19 cellular contexts compared by ENCODE assay signal in the genomic region with DNA sequence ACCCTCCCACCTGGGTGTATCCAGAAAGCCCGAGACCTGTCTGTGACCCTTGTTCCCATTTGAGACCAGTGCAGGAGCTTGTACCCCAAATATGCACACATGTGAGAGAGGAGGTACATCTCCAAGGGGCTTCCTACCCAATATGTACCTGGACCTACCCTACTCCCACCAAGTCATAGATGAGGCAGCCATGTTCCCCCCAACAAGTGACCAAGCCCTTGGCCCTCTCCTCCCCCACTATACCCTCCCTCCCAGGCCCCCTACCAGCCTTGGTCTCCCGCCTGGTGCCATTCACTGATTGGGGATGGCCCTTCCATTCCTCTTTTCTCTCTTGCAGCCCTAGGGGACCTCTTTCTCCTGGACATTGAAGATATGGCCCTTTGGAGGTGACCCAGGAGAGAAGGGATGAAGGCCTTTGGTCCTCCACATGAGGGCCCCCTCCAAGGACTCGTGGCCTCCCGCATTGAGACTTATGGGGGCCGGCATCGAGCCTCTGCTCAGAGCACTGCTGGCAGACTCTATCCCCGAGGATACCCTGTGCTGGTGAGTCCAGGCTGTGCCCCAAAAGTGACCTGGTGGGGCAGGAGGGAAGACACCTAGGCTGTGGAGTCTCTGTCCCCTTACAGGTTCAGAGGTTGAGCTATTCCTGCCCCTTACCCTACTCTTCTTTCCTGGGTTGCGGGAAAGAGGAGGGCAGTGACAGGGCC. TPM values are rescaled to one million over a fixed set of nuclear protein-coding genes. Genes with fewer than 3 reads are reported as not detected.
A peak's percentile ranks its signal among the peaks of the same experiment; 100 is the strongest.
DNase-seq lines count a peak whose midpoint lies in the region; ATAC-seq and TF ChIP-seq lines count a peak whose summit lies in the region.
"Had no signal": no experiment of that assay in that cellular context is flagged by ENCODE, and none has a peak within 500 bp of the region (broad histone marks: within the 10 kb centered on the region; RNA-seq: fewer than 3 reads in every experiment).

No MANE protein-coding gene starts in this region.

- no peaks in the 10 kb centered on the region for H3K79me1 ChIP-seq in IMR-90 (ENCODE audit: low read depth in 1 of 2, low read length in 2 of 2)

- CTCF ChIA-PET in IMR-90 (lab: Yijun Ruan, JAX): interaction anchor here (1.1 kb wide), 1 partner anchor 11 kb away, joined by 3 read pairs; no protein-coding TSS in a partner anchor

- H3K9me3 ChIP-seq in IMR-90 (ENCODE audit: control insufficient read depth, insufficient read depth, low read length): no peaks in the 10 kb centered on the region
- H3K9me3 ChIP-seq in duodenal mucosa (ENCODE audit: control insufficient read depth in 1 of 2, low read length in 2 of 2): no peaks in the 10 kb centered on the region
- no peaks in the 10 kb centered on the region for H3K9me3 ChIP-seq in neural progenitor cell (ENCODE audit: low read depth)
- H3K9me3 ChIP-seq: BE2C had no signal

- H2BK5ac ChIP-seq in IMR-90 (ENCODE audit: low read depth, low read length, poor library complexity, severe bottlenecking): no peak overlapping the region

- no CpG with 5 or more reads among the region's 8 CpGs for WGBS in IMR-90 (ENCODE audit: extremely low coverage in 2 of 2, insufficient read length in 1 of 2), 2 experiments

- BruUV-seq in IMR-90 (replicated peaks; lab: Mats Ljungman, UMichigan): no TSS peak

- no peak overlapping the region for H4K91ac ChIP-seq in IMR-90 (ENCODE audit: insufficient read depth, low read depth, low read length)

- H2AK9ac ChIP-seq in IMR-90 (replicated peaks; ENCODE audit: low read depth, low read length, poor library complexity): no peak overlapping the region

- no peak overlapping the region for H3K18ac ChIP-seq in IMR-90 (ENCODE audit: low read depth, low read length)

- H3K27ac ChIP-seq in IMR-90 (ENCODE audit: insufficient read depth, low read length) (no peak overlapping the region), duodenal mucosa (ENCODE audit: low read depth, low read length) (peak overlapping the region; percentile 68), neural progenitor cell (no peak overlapping the region), coronary artery (no peak overlapping the region)
- H3K27ac ChIP-seq: HL-60, SK-N-MC had no signal

- DNase-seq in IMR-90 (no peak), neural progenitor cell (ENCODE audit: low spot score) (no peak), type B pancreatic cell (ENCODE audit: extremely low spot score, unreplicated experiment) (no peak), coronary artery (ENCODE audit: low spot score) (no peak)
- DNase-seq in activated T-cell treated with anti-CD3 and anti-CD28 coated beads, Interleukin-2, amount 50 U/mL, for 72 hours: no peak
- DNase-seq: activated CD4-positive, alpha-beta T cell treated with anti-CD3 and anti-CD28 coated beads for 4 hours; activated CD8-positive, alpha-beta memory T cell treated with anti-CD3 and anti-CD28 coated beads, Interleukin-2, amount 50 U/mL, for 48 hours; activated naive CD4-positive, alpha-beta T cell; BE2C; foreskin melanocyte; MV-4-11; NCI-H524; stimulated activated naive CD4-positive, alpha-beta T cell treated with Interleukin-2 at 50 U/mL for 16 hours had no signal

- no peak overlapping the region for H4K8ac ChIP-seq in IMR-90 (ENCODE audit: low read depth in 2 of 2, low read length in 2 of 2)

- peaks cover 6% of the 10 kb centered on the region for H3K9me1 ChIP-seq in IMR-90 (ENCODE audit: insufficient read depth, low read length)

- H2BK20ac ChIP-seq in IMR-90 (ENCODE audit: low read depth, low read length): no peak overlapping the region

- H3K9me3 Mint-ChIP-seq in neural progenitor cell (no peaks in the 10 kb centered on the region), type B pancreatic cell (no peaks in the 10 kb centered on the region)
- no peaks in the 10 kb centered on the region for H3K9me3 Mint-ChIP-seq in activated T-cell treated with anti-CD3 and anti-CD28 coated beads, Interleukin-2, amount 50 U/mL, for 72 hours

- H3K36me3 Mint-ChIP-seq in neural progenitor cell (no peaks in the 10 kb centered on the region), type B pancreatic cell (peaks cover 6% of the 10 kb centered on the region)
- H3K36me3 Mint-ChIP-seq in activated T-cell treated with anti-CD3 and anti-CD28 coated beads, Interleukin-2, amount 50 U/mL, for 72 hours (ENCODE audit: insufficient read depth in 2 of 2): no peaks in the 10 kb centered on the region

- no peak overlapping the region for H3K4me2 ChIP-seq in IMR-90 (ENCODE audit: low read depth, low read length)
- H3K4me2 ChIP-seq in neural progenitor cell: no peak overlapping the region

- peaks cover 25% of the 10 kb centered on the region for H3K4me1 Mint-ChIP-seq in neural progenitor cell
- H3K4me1 Mint-ChIP-seq in type B pancreatic cell (ENCODE audit: unreplicated experiment): peaks cover 6% of the 10 kb centered on the region
- peaks cover 10% of the 10 kb centered on the region for H3K4me1 Mint-ChIP-seq in activated T-cell treated with anti-CD3 and anti-CD28 coated beads, Interleukin-2, amount 50 U/mL, for 72 hours (ENCODE audit: low read depth)

- H3K56ac ChIP-seq in IMR-90 (ENCODE audit: extremely low read depth, insufficient read depth, low read length): no peak overlapping the region

- peaks cover 3% of the 10 kb centered on the region for H3F3A ChIP-seq in neural progenitor cell (ENCODE audit: low read depth)

- H2AFZ ChIP-seq in IMR-90 (replicated peaks; ENCODE audit: low read length, poor library complexity) (no peak overlapping the region), neural progenitor cell (replicated peaks) (no peak overlapping the region)

- dilution Hi-C loops in IMR-90 (cut with HindIII; ENCODE audit: low sequenced_read_pairs, unreplicated experiment): no loop called here

- H3K9ac ChIP-seq in IMR-90 (ENCODE audit: low read depth, low read length) (no peak overlapping the region), duodenal mucosa (ENCODE audit: low read depth in 1 of 2, low read length in 2 of 2) (peak overlapping the region; percentile 35 to 92), neural progenitor cell (no peak overlapping the region)

- ATAC-seq in IMR-90 (ENCODE audit: low read depth) (no peak), GM18502 (IDR thresholded peaks at IDR 0.05; ENCODE audit: poor library complexity, unreplicated experiment) (no peak)
- ATAC-seq in activated T-cell treated with anti-CD3 and anti-CD28 coated beads, Interleukin-2, amount 50 U/mL, for 72 hours (replicated peaks in 1 of 2): no peak

- H3K4me3 ChIP-seq in IMR-90 (ENCODE audit: insufficient read depth, low read depth, low read length) (no peak overlapping the region), duodenal mucosa (ENCODE audit: low read depth in 1 of 2, low read length in 2 of 2) (peak overlapping the region; percentile 4 to 74), neural progenitor cell (no peak overlapping the region), coronary artery (no peak overlapping the region)
- H3K4me3 ChIP-seq: K562, SK-N-MC had no signal

- H4K5ac ChIP-seq in IMR-90 (ENCODE audit: low read depth, low read length): no peak overlapping the region

- no peaks in the 10 kb centered on the region for H3K79me2 ChIP-seq in neural progenitor cell (ENCODE audit: low read depth)

- H3K4me1 ChIP-seq in IMR-90 (ENCODE audit: control insufficient read depth, insufficient read depth, low read length) (peaks cover 10% of the 10 kb centered on the region), duodenal mucosa (ENCODE audit: control insufficient read depth in 1 of 2, insufficient read depth in 2 of 2, low read length in 2 of 2) (peaks cover 38 to 42% of the 10 kb centered on the region in 2 donors), neural progenitor cell (peaks cover 11% of the 10 kb centered on the region)

- no peak overlapping the region for H2BK15ac ChIP-seq in IMR-90 (ENCODE audit: low read depth, low read length)

- TF ChIP-seq POLR2A in IMR-90 (IDR thresholded peaks at IDR 0.05; ENCODE audit: low read depth, low read length): no peak

- H3K27me3 Mint-ChIP-seq in neural progenitor cell (ENCODE audit: insufficient read depth, low read depth): peaks cover 10% of the 10 kb centered on the region
- peaks cover 6% of the 10 kb centered on the region for H3K27me3 Mint-ChIP-seq in type B pancreatic cell
- peaks cover 7% of the 10 kb centered on the region for H3K27me3 Mint-ChIP-seq in activated T-cell treated with anti-CD3 and anti-CD28 coated beads, Interleukin-2, amount 50 U/mL, for 72 hours (ENCODE audit: low read depth)

- H3K27ac Mint-ChIP-seq in neural progenitor cell: no peak overlapping the region
- H3K27ac Mint-ChIP-seq in type B pancreatic cell: peak overlapping the region; percentile 99
- no peak overlapping the region for H3K27ac Mint-ChIP-seq in activated T-cell treated with anti-CD3 and anti-CD28 coated beads, Interleukin-2, amount 50 U/mL, for 72 hours

- H3K14ac ChIP-seq in IMR-90 (replicated peaks; ENCODE audit: low read depth, low read length): no peak overlapping the region

- H3K4me3 Mint-ChIP-seq in neural progenitor cell (peak overlapping the region; percentile 27), type B pancreatic cell (peak overlapping the region; percentile 69)
- H3K4me3 Mint-ChIP-seq in activated T-cell treated with anti-CD3 and anti-CD28 coated beads, Interleukin-2, amount 50 U/mL, for 72 hours: no peak overlapping the region

- H4K20me1 ChIP-seq in IMR-90 (ENCODE audit: insufficient read depth, low read length) (no peaks in the 10 kb centered on the region), neural progenitor cell (ENCODE audit: low read depth) (no peaks in the 10 kb centered on the region)

- H2AK5ac ChIP-seq in IMR-90 (ENCODE audit: low read depth, low read length): peak overlapping the region; percentile 10; the same call in 1 of the 2 replicates

- no peak for TF ChIP-seq RAD21 in IMR-90 (IDR thresholded peaks at IDR 0.05; ENCODE audit: low read length)

- in situ Hi-C loops in IMR-90 (cut with MboI; ENCODE audit: low sequenced_read_pairs): no loop called here

- peaks cover 24% of the 10 kb centered on the region for H3K27me3 ChIP-seq in IMR-90 (ENCODE audit: control insufficient read depth, insufficient read depth, low read length)
- no peaks in the 10 kb centered on the region for H3K27me3 ChIP-seq in duodenal mucosa (ENCODE audit: control insufficient read depth in 1 of 2, insufficient read depth in 2 of 2, low read length in 2 of 2)
- H3K27me3 ChIP-seq in neural progenitor cell: peaks cover 36% of the 10 kb centered on the region
- H3K27me3 ChIP-seq: BE2C had no signal

- intact Hi-C loops in IMR-90 (cut with micrococcal nuclease): no loop called here

- no peaks in the 10 kb centered on the region for H3K36me3 ChIP-seq in IMR-90 (ENCODE audit: control insufficient read depth, insufficient read depth, low read length)
- H3K36me3 ChIP-seq in duodenal mucosa (ENCODE audit: control insufficient read depth in 1 of 2, insufficient read depth in 2 of 2, low read length in 2 of 2): peaks cover 7 to 33% of the 10 kb centered on the region in 2 donors
- H3K36me3 ChIP-seq in neural progenitor cell: no peaks in the 10 kb centered on the region
- H3K36me3 ChIP-seq: BE2C had no signal

- no peak overlapping the region for H2BK120ac ChIP-seq in IMR-90 (ENCODE audit: low read depth, low read length)

- no peak overlapping the region for H3K4ac ChIP-seq in IMR-90 (ENCODE audit: low read depth, low read length)

- no peak overlapping the region for H3K23ac ChIP-seq in IMR-90 (ENCODE audit: low read depth, low read length)

- POLR2A ChIA-PET in IMR-90 (lab: Charles Lee; ENCODE audit: unreplicated experiment): no interaction called here

- TF ChIP-seq CTCF in IMR-90 (conservative IDR thresholded peaks at IDR 0.05; ENCODE audit: low read depth, low read length) (no peak), neural progenitor cell (IDR thresholded peaks at IDR 0.05) (no peak), type B pancreatic cell (conservative IDR thresholded peaks at IDR 0.05) (no peak), coronary artery (IDR thresholded peaks at IDR 0.05) (no peak)

RNA-seq across cellular contexts. Expression of a gene that starts 1.5 kb away (rescaled TPM):
- under 0.01 TPM in 2 replicates for total RNA-seq in IMR-90 (2012; rRNA removed)
- polyA plus RNA-seq in IMR-90 (2012; rRNA removed): 0.10 TPM in 2 replicates
- 0.05 and 0.07 TPM in 2 replicates for polyA plus RNA-seq in IMR-90 (2012; cell fraction: cytosol; rRNA removed)
- polyA plus RNA-seq in IMR-90 (2012; cell fraction: nucleus; rRNA removed; ENCODE audit: low replicate concordance): 0.05 and 0.15 TPM in 2 replicates
- 0.86 and 1.7 TPM in 2 replicates for total RNA-seq in neural progenitor cell (ENCODE audit: low replicate concordance)
- total RNA-seq in type B pancreatic cell (ENCODE audit: low replicate concordance): 32.4 and 115 TPM in 2 replicates
- total RNA-seq in activated T-cell treated with anti-CD3 and anti-CD28 coated beads, Interleukin-2, amount 50 U/mL, for 72 hours: not detected
- total RNA-seq: myocyte had no signal

RNA-seq across cellular contexts. Expression of a gene that starts 29.9 kb away (rescaled TPM):
- total RNA-seq in IMR-90 (2012; rRNA removed) (79.6 and 86.7 TPM in 2 replicates), neural progenitor cell (ENCODE audit: low replicate concordance) (21.8 and 24.7 TPM in 2 replicates), type B pancreatic cell (ENCODE audit: low replicate concordance) (79.1 and 222 TPM in 2 replicates)
- polyA plus RNA-seq in IMR-90 (2012; rRNA removed): 136 and 138 TPM in 2 replicates
- polyA plus RNA-seq in IMR-90 (2012; cell fraction: cytosol; rRNA removed): 105 and 167 TPM in 2 replicates
- polyA plus RNA-seq in IMR-90 (2012; cell fraction: nucleus; rRNA removed; ENCODE audit: low replicate concordance): 102 and 107 TPM in 2 replicates
- total RNA-seq in activated T-cell treated with anti-CD3 and anti-CD28 coated beads, Interleukin-2, amount 50 U/mL, for 72 hours: 10 to 100 TPM; 48.4 to 52.1 TPM

Comparison
In these comparisons a context has a peak if more than half of its experiments do, and no peak if none do; other contexts are left out.
1. H3K4me3 ChIP-seq: peak in duodenal mucosa (2 of 2); none in IMR-90 (single experiment), neural progenitor cell (single experiment) and coronary artery (single experiment).
2. H3K9ac ChIP-seq: peak in duodenal mucosa (2 of 2); none in IMR-90 (single experiment) and neural progenitor cell (single experiment).
3. H3K4me3 Mint-ChIP-seq: peak in neural progenitor cell (single experiment) and type B pancreatic cell (single experiment); none in activated T-cell treated with anti-CD3 and anti-CD28 coated beads, Interleukin-2, amount 50 U/mL, for 72 hours (0 of 2).
4. RNA of a gene that starts 1.5 kb away (total RNA-seq): 32.4 to 115 TPM in type B pancreatic cell; 0.86 to 1.7 TPM in neural progenitor cell, under 0.01 TPM in IMR-90 and not detected in activated T-cell treated with anti-CD3 and anti-CD28 coated beads, Interleukin-2, amount 50 U/mL, for 72 hours; every median in the first group is over 10 times any median in the second.